In genomic region chr17:78739331-78739853, GRCh38 we compare ENCODE assay signal across 12 cellular contexts. TPM values are rescaled to one million over a fixed set of nuclear protein-coding genes. Genes with fewer than 3 reads are reported as not detected.
A peak's percentile ranks its signal among the peaks of the same experiment; 100 is the strongest.
DNase-seq lines count a peak whose midpoint lies in the region; ATAC-seq lines count a peak whose summit lies in the region.
"Had no signal": no experiment of that assay in that cellular context is flagged by ENCODE, and none has a peak within 500 bp of the region (broad histone marks: within the 10 kb centered on the region; RNA-seq: fewer than 3 reads in every experiment).

No MANE protein-coding gene starts in this region.

- no peaks in the 10 kb centered on the region for H3K9me3 Mint-ChIP-seq in activated CD8-positive, alpha-beta memory T cell treated with anti-CD3 and anti-CD28 coated beads, Interleukin-2, amount 10 ng/mL, durations not matched to agents 7 days and 5 days (ENCODE audit: low read depth)
- H3K9me3 Mint-ChIP-seq in central memory CD8-positive, alpha-beta T cell: no peaks in the 10 kb centered on the region
- no peaks in the 10 kb centered on the region for H3K9me3 Mint-ChIP-seq in stimulated activated memory B cell treated with anti-CD40 and anti-IgM and Interleukin-4, amounts not matched to agents 10 μg/mL and 1 μg/mL and 100 μg/mL, for 72 hours
- H3K9me3 Mint-ChIP-seq: brain had no signal

- peak overlapping the region; percentile 71 for H3K27ac Mint-ChIP-seq in activated CD8-positive, alpha-beta memory T cell treated with anti-CD3 and anti-CD28 coated beads, Interleukin-2, amount 10 ng/mL, durations not matched to agents 7 days and 5 days
- H3K27ac Mint-ChIP-seq in central memory CD8-positive, alpha-beta T cell (ENCODE audit: low read depth): peak overlapping the region; percentile 70
- H3K27ac Mint-ChIP-seq in stimulated activated memory B cell treated with anti-CD40 and anti-IgM and Interleukin-4, amounts not matched to agents 10 μg/mL and 1 μg/mL and 100 μg/mL, for 72 hours: peak overlapping the region; percentile 95

- peaks cover 89% of the 10 kb centered on the region for H3K4me1 Mint-ChIP-seq in activated CD8-positive, alpha-beta memory T cell treated with anti-CD3 and anti-CD28 coated beads, Interleukin-2, amount 10 ng/mL, durations not matched to agents 7 days and 5 days
- peaks cover 88% of the 10 kb centered on the region for H3K4me1 Mint-ChIP-seq in central memory CD8-positive, alpha-beta T cell
- peaks cover 66% of the 10 kb centered on the region for H3K4me1 Mint-ChIP-seq in stimulated activated memory B cell treated with anti-CD40 and anti-IgM and Interleukin-4, amounts not matched to agents 10 μg/mL and 1 μg/mL and 100 μg/mL, for 72 hours

- DNase-seq in activated CD8-positive, alpha-beta memory T cell treated with anti-CD3 and anti-CD28 coated beads, Interleukin-2, amount 10 ng/mL, durations not matched to agents 7 days and 5 days: no peak
- DNase-seq in activated CD8-positive, alpha-beta memory T cell treated with anti-CD3 and anti-CD28 coated beads, Interleukin-2, amount 50 U/mL, for 4 hours: no peak
- peak; percentile 66 for DNase-seq in NAMALWA (ENCODE audit: low spot score)
- no peak for DNase-seq in central memory CD8-positive, alpha-beta T cell (ENCODE audit: low spot score in 2 of 2)
- DNase-seq: activated CD4-positive, alpha-beta T cell treated with anti-CD3 and anti-CD28 coated beads, Interleukin-2, amount 50 U/mL, for 4 hours; NCI-H2171 treated with DMSO at 0.1 percent for 48 hours; stimulated activated naive CD4-positive, alpha-beta T cell treated with Interleukin-2 at 50 U/mL for 16 hours had no signal

- peaks cover 19% of the 10 kb centered on the region for H3K36me3 Mint-ChIP-seq in activated CD8-positive, alpha-beta memory T cell treated with anti-CD3 and anti-CD28 coated beads, Interleukin-2, amount 10 ng/mL, durations not matched to agents 7 days and 5 days
- H3K36me3 Mint-ChIP-seq in central memory CD8-positive, alpha-beta T cell (ENCODE audit: insufficient read depth): peaks cover 43% of the 10 kb centered on the region
- H3K36me3 Mint-ChIP-seq in stimulated activated memory B cell treated with anti-CD40 and anti-IgM and Interleukin-4, amounts not matched to agents 10 μg/mL and 1 μg/mL and 100 μg/mL, for 72 hours: peaks cover 54% of the 10 kb centered on the region

- no peaks in the 10 kb centered on the region for H3K27me3 Mint-ChIP-seq in activated CD8-positive, alpha-beta memory T cell treated with anti-CD3 and anti-CD28 coated beads, Interleukin-2, amount 10 ng/mL, durations not matched to agents 7 days and 5 days
- no peaks in the 10 kb centered on the region for H3K27me3 Mint-ChIP-seq in central memory CD8-positive, alpha-beta T cell
- no peaks in the 10 kb centered on the region for H3K27me3 Mint-ChIP-seq in stimulated activated memory B cell treated with anti-CD40 and anti-IgM and Interleukin-4, amounts not matched to agents 10 μg/mL and 1 μg/mL and 100 μg/mL, for 72 hours
- H3K27me3 Mint-ChIP-seq: brain had no signal

- CTCF ChIA-PET in activated CD8-positive, alpha-beta memory T cell treated with anti-CD3 and anti-CD28 coated beads, Interleukin-2, amount 10 ng/mL, durations not matched to agents 7 days and 5 days (lab: Charles Lee): interaction anchor here (0.6 to 1.7 kb wide), 3 partner anchors 10 to 1890 kb away, joined by 3 to 6 read pairs (median 5); no protein-coding TSS in a partner anchor

- no peak for ATAC-seq in activated CD8-positive, alpha-beta memory T cell treated with anti-CD3 and anti-CD28 coated beads, Interleukin-2, amount 10 ng/mL, durations not matched to agents 7 days and 5 days
- no peak for ATAC-seq in central memory CD8-positive, alpha-beta T cell (replicated peaks; ENCODE audit: extremely low read depth, poor library complexity, severe bottlenecking)
- ATAC-seq in stimulated activated memory B cell treated with anti-CD40 and anti-IgM and Interleukin-4, amounts not matched to agents 10 μg/mL and 1 μg/mL and 100 μg/mL, for 72 hours: peak; percentile 13
- ATAC-seq in GM21515 (IDR thresholded peaks at IDR 0.05; ENCODE audit: unreplicated experiment): no peak
- no peak for ATAC-seq in GM19395 (IDR thresholded peaks at IDR 0.05; ENCODE audit: unreplicated experiment)
- no peak for ATAC-seq in HG03175 (IDR thresholded peaks at IDR 0.05; ENCODE audit: unreplicated experiment)

- no peak overlapping the region for H3K4me3 Mint-ChIP-seq in activated CD8-positive, alpha-beta memory T cell treated with anti-CD3 and anti-CD28 coated beads, Interleukin-2, amount 10 ng/mL, durations not matched to agents 7 days and 5 days
- H3K4me3 Mint-ChIP-seq in central memory CD8-positive, alpha-beta T cell: peak overlapping the region; percentile 25
- H3K4me3 Mint-ChIP-seq in stimulated activated memory B cell treated with anti-CD40 and anti-IgM and Interleukin-4, amounts not matched to agents 10 μg/mL and 1 μg/mL and 100 μg/mL, for 72 hours: peak overlapping the region; percentile 43
- H3K4me3 Mint-ChIP-seq: brain had no signal

RNA-seq across cellular contexts. Expression of gene CYTH1, which starts 42.7 kb away (rescaled TPM):
- total RNA-seq in activated CD8-positive, alpha-beta memory T cell treated with anti-CD3 and anti-CD28 coated beads, Interleukin-2, amount 10 ng/mL, durations not matched to agents 7 days and 5 days: 100 to 1,000 TPM; 151 to 156 TPM
